Comparison of ENCODE assay signal across 8 cellular contexts in genomic region chr1:243851129-243851756, GRCh38. TPM values are rescaled to one million over a fixed set of nuclear protein-coding genes. Genes with fewer than 3 reads are reported as not detected.
A peak's percentile ranks its signal among the peaks of the same experiment; 100 is the strongest.
DNase-seq lines count a peak whose midpoint lies in the region; ATAC-seq and TF ChIP-seq lines count a peak whose summit lies in the region.

No MANE protein-coding gene starts in this region.

- no peaks in the 10 kb centered on the region for H3K9me3 ChIP-seq in CD8-positive, alpha-beta T cell (ENCODE audit: low read length)
- no peaks in the 10 kb centered on the region for H3K9me3 ChIP-seq in HEK293 (ENCODE audit: control insufficient read depth, insufficient read depth, low read depth, low read length)

- ATAC-seq in CD8-positive, alpha-beta T cell: no peak
- no peak for ATAC-seq in HG02678 (IDR thresholded peaks at IDR 0.05; ENCODE audit: unreplicated experiment)

- H3K9me3 Mint-ChIP-seq in CD8-positive, alpha-beta T cell: no peaks in the 10 kb centered on the region
- no peaks in the 10 kb centered on the region for H3K9me3 Mint-ChIP-seq in activated T-helper 2 cell treated with anti-CD3 and anti-CD28 coated beads, Interferon-gamma antibody, Interleukin-2, Interleukin-4, amounts not matched to agents 10 μg/mL and 5 μg/mL and 100 μg/mL, durations not matched to agents 14 hours and 24 hours and 36 hours

- H3K27me3 Mint-ChIP-seq in CD8-positive, alpha-beta T cell (ENCODE audit: low read depth): peaks cover 2% of the 10 kb centered on the region
- H3K27me3 Mint-ChIP-seq in activated T-helper 2 cell treated with anti-CD3 and anti-CD28 coated beads, Interferon-gamma antibody, Interleukin-2, Interleukin-4, amounts not matched to agents 10 μg/mL and 5 μg/mL and 100 μg/mL, durations not matched to agents 14 hours and 24 hours and 36 hours (ENCODE audit: low read depth): peaks cover 40% of the 10 kb centered on the region

- peak overlapping the region; percentile 53 for H3K4me3 ChIP-seq in CD8-positive, alpha-beta T cell (ENCODE audit: low read depth, low read length)
- peak overlapping the region; percentile 89 for H3K4me3 ChIP-seq in HEK293 (ENCODE audit: low read depth, low read length)
- H3K4me3 ChIP-seq in iPS-11a (ENCODE audit: low read depth, low read length): peak overlapping the region; percentile 69

- peaks cover 20% of the 10 kb centered on the region for H3K4me1 ChIP-seq in CD8-positive, alpha-beta T cell (ENCODE audit: insufficient read depth, low read length)
- peaks cover 18% of the 10 kb centered on the region for H3K4me1 ChIP-seq in HEK293 (ENCODE audit: control insufficient read depth, insufficient read depth, low read length)

- intact Hi-C loops in CD8-positive, alpha-beta T cell (cut with DNase I, micrococcal nuclease): loop anchor here (1.0 to 10.0 kb wide), 9 partner anchors 44 to 984 kb away; partner anchors contain the start of genes ADSS2 (in 1 of the 2), CEP170 (in 1 of the 2), COX20 (in 1 of the 2) and DESI2 (in 1 of the 2)
- intact Hi-C loops in activated T-helper 2 cell treated with anti-CD3 and anti-CD28 coated beads, Interferon-gamma antibody, Interleukin-2, Interleukin-4, amounts not matched to agents 10 μg/mL and 5 μg/mL and 100 μg/mL, durations not matched to agents 14 hours and 24 hours and 36 hours (cut with micrococcal nuclease): loop anchor here (1.0 to 10.0 kb wide), 5 partner anchors 86 to 802 kb away; partner anchors contain the start of genes CEP170 and DESI2

- H3K27ac ChIP-seq in CD8-positive, alpha-beta T cell (ENCODE audit: low read depth, low read length): peak overlapping the region; percentile 82
- H3K27ac ChIP-seq in HEK293 (ENCODE audit: extremely low read depth, low read depth, low read length): peak overlapping the region; percentile 99

- H3K27me3 ChIP-seq in CD8-positive, alpha-beta T cell (ENCODE audit: insufficient read depth, low read length): no peaks in the 10 kb centered on the region

- peaks cover 4% of the 10 kb centered on the region for H3K36me3 Mint-ChIP-seq in CD8-positive, alpha-beta T cell
- peaks cover 3% of the 10 kb centered on the region for H3K36me3 Mint-ChIP-seq in activated T-helper 2 cell treated with anti-CD3 and anti-CD28 coated beads, Interferon-gamma antibody, Interleukin-2, Interleukin-4, amounts not matched to agents 10 μg/mL and 5 μg/mL and 100 μg/mL, durations not matched to agents 14 hours and 24 hours and 36 hours (ENCODE audit: low read depth)

- CTCF ChIA-PET in CD8-positive, alpha-beta T cell (lab: Charles Lee): no interaction called here
- CTCF ChIA-PET in HEK293 (lab: Yijun Ruan, JAX): no interaction called here

- H3K27ac Mint-ChIP-seq in CD8-positive, alpha-beta T cell: peak overlapping the region; percentile 96
- peak overlapping the region; percentile 84 for H3K27ac Mint-ChIP-seq in activated T-helper 2 cell treated with anti-CD3 and anti-CD28 coated beads, Interferon-gamma antibody, Interleukin-2, Interleukin-4, amounts not matched to agents 10 μg/mL and 5 μg/mL and 100 μg/mL, durations not matched to agents 14 hours and 24 hours and 36 hours

- POLR2A ChIA-PET in CD8-positive, alpha-beta T cell (lab: Charles Lee): no interaction called here
- POLR2A ChIA-PET in HEK293 (lab: Yijun Ruan, JAX): no interaction called here

- peak overlapping the region; percentile 93 for H3K4me3 Mint-ChIP-seq in CD8-positive, alpha-beta T cell
- peak overlapping the region; percentile 81 for H3K4me3 Mint-ChIP-seq in activated T-helper 2 cell treated with anti-CD3 and anti-CD28 coated beads, Interferon-gamma antibody, Interleukin-2, Interleukin-4, amounts not matched to agents 10 μg/mL and 5 μg/mL and 100 μg/mL, durations not matched to agents 14 hours and 24 hours and 36 hours (ENCODE audit: low read depth)

- peaks cover 35% of the 10 kb centered on the region for H3K4me1 Mint-ChIP-seq in CD8-positive, alpha-beta T cell (ENCODE audit: low read depth)
- H3K4me1 Mint-ChIP-seq in activated T-helper 2 cell treated with anti-CD3 and anti-CD28 coated beads, Interferon-gamma antibody, Interleukin-2, Interleukin-4, amounts not matched to agents 10 μg/mL and 5 μg/mL and 100 μg/mL, durations not matched to agents 14 hours and 24 hours and 36 hours (ENCODE audit: low read depth): peaks cover 18% of the 10 kb centered on the region

- no peak for DNase-seq in CD8-positive, alpha-beta T cell
- no peak for DNase-seq in activated T-helper 2 cell treated with anti-CD3 and anti-CD28 coated beads, Interferon-gamma antibody, Interleukin-2, Interleukin-4, amounts not matched to agents 10 μg/mL and 5 μg/mL and 100 μg/mL, durations not matched to agents 14 hours and 24 hours and 36 hours (ENCODE audit: low spot score)
- DNase-seq in stimulated activated CD8-positive, alpha-beta memory T cell treated with anti-CD3 and anti-CD28 coated beads, Interleukin-4, amount 100 ng/mL, for 48 hours: peak; percentile 64
- no peak for DNase-seq in 8988T
- DNase-seq in GDM1 (lab: John Stamatoyannopoulos, UW): no peak

- TF ChIP-seq CTCF in CD8-positive, alpha-beta T cell (IDR thresholded peaks at IDR 0.05): no peak
- TF ChIP-seq CTCF in HEK293 (tag by site-specific recombination; IDR thresholded peaks at IDR 0.05): no peak

- no peaks in the 10 kb centered on the region for H3K36me3 ChIP-seq in CD8-positive, alpha-beta T cell (ENCODE audit: insufficient read depth, low read length)
- H3K36me3 ChIP-seq in HEK293 (ENCODE audit: control insufficient read depth in 2 of 2, insufficient read depth in 1 of 2, low read length in 2 of 2): no peaks in the 10 kb centered on the region

TF ChIP-seq in HEK293, 187 proteins besides CTCF, POLR2A, EP300 and RAD21 (continues in another document):
- TF ChIP-seq ZXDB (tag by site-specific recombination; IDR thresholded peaks at IDR 0.05): peak; percentile 87
- TF ChIP-seq MZF1 (tag by site-specific recombination; IDR thresholded peaks at IDR 0.05; ENCODE audit: borderline replicate concordance): 0 out of 2 replicates have a peak, but pooled peaks have one; percentile 9
- TF ChIP-seq ZNF596 (tag by site-specific recombination; IDR thresholded peaks at IDR 0.05): 0 out of 2 replicates have a peak, but pooled peaks have one; percentile 2
- TF ChIP-seq ZNF707 (tag by site-specific recombination; IDR thresholded peaks at IDR 0.05): no peak
- TF ChIP-seq, protein P1, sequence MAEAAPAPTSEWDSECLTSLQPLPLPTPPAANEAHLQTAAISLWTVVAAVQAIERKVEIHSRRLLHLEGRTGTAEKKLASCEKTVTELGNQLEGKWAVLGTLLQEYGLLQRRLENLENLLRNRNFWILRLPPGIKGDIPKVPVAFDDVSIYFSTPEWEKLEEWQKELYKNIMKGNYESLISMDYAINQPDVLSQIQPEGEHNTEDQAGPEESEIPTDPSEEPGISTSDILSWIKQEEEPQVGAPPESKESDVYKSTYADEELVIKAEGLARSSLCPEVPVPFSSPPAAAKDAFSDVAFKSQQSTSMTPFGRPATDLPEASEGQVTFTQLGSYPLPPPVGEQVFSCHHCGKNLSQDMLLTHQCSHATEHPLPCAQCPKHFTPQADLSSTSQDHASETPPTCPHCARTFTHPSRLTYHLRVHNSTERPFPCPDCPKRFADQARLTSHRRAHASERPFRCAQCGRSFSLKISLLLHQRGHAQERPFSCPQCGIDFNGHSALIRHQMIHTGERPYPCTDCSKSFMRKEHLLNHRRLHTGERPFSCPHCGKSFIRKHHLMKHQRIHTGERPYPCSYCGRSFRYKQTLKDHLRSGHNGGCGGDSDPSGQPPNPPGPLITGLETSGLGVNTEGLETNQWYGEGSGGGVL (tag by site-specific recombination; IDR thresholded peaks at IDR 0.05): no peak
- peak; percentile 69; the same call in 1 of the 2 replicates for TF ChIP-seq GLIS1 (tag by site-specific recombination; IDR thresholded peaks at IDR 0.05)
- TF ChIP-seq WT1 (tag by site-specific recombination; IDR thresholded peaks at IDR 0.05): peak; percentile 38
- TF ChIP-seq ZNF2 (tag by site-specific recombination; IDR thresholded peaks at IDR 0.05): peak; percentile 79; the same call in 1 of the 2 replicates
- TF ChIP-seq SCRT2 (tag by site-specific recombination; IDR thresholded peaks at IDR 0.05): peak; percentile 90
- TF ChIP-seq ELK4 (IDR thresholded peaks at IDR 0.05; ENCODE audit: borderline replicate concordance, low read depth, low read length): no peak
- peak; percentile 63; the same call in 1 of the 2 replicates for TF ChIP-seq KLF7 (tag by site-specific recombination; IDR thresholded peaks at IDR 0.05; ENCODE audit: borderline replicate concordance)
- TF ChIP-seq KLF1 (tag by site-specific recombination; IDR thresholded peaks at IDR 0.05): no peak; the same call in 1 of the 2 replicates
- TF ChIP-seq ZNF404 (tag by site-specific recombination; IDR thresholded peaks at IDR 0.05): no peak
- no peak for TF ChIP-seq ZNF274 (IDR thresholded peaks at IDR 0.05; ENCODE audit: low read length)
- TF ChIP-seq ZNF274 (tag by site-specific recombination; IDR thresholded peaks at IDR 0.05; ENCODE audit: borderline replicate concordance): no peak
- TF ChIP-seq ZNF19 (tag by site-specific recombination; IDR thresholded peaks at IDR 0.05; ENCODE audit: low read depth): no peak
- TF ChIP-seq ZNF121 (tag by site-specific recombination; IDR thresholded peaks at IDR 0.05): no peak
- TF ChIP-seq ZNF521 (tag by site-specific recombination; IDR thresholded peaks at IDR 0.05): no peak
- TF ChIP-seq ZNF394 (tag by site-specific recombination; IDR thresholded peaks at IDR 0.05; ENCODE audit: borderline replicate concordance): no peak
- TF ChIP-seq ZNF146 (tag by site-specific recombination; IDR thresholded peaks at IDR 0.05): no peak
- peak; percentile 16; the same call in 1 of the 2 replicates for TF ChIP-seq ZNF843 (tag by site-specific recombination; IDR thresholded peaks at IDR 0.05)
- TF ChIP-seq ZSCAN30 (tag by site-specific recombination; IDR thresholded peaks at IDR 0.05): no peak; the same call in 1 of the 2 replicates
- no peak for TF ChIP-seq ZNF777 (tag by site-specific recombination; IDR thresholded peaks at IDR 0.05; ENCODE audit: borderline replicate concordance)
- TF ChIP-seq ZFHX2 (tag by site-specific recombination; conservative IDR thresholded peaks at IDR 0.05): no peak

RNA-seq across cellular contexts. Expression of gene AKT3, which starts 1.2 kb away (rescaled TPM):
- total RNA-seq in CD8-positive, alpha-beta T cell: 10 to 100 TPM; 76.6 to 83.2 TPM
- total RNA-seq in activated T-helper 2 cell treated with anti-CD3 and anti-CD28 coated beads, Interferon-gamma antibody, Interleukin-2, Interleukin-4, amounts not matched to agents 10 μg/mL and 5 μg/mL and 100 μg/mL, durations not matched to agents 14 hours and 24 hours and 36 hours: 35.3 and 39.3 TPM in 2 replicates
